ENCODE assay signal across 16 cellular contexts in the genomic region with DNA sequence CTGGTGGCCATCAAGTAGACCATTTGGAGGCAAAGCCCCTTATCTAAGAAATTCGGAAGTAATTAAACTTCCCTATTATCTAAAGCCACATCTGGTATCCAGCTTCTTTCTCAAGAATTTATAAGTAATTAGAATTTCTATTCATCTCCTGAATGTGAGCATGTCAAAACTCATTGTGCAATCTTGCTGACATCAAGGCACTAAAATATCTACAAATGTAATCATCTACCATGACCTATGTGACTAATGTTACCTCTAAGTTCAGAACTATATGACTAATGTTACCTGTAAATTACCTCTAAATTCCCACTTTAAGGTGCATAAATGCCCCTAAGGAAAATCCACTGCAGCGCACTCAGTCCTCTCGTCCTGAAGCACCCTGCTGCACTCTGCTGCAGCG.
"Had no signal": no experiment of that assay in that cellular context is flagged by ENCODE, and none has a peak within 500 bp of the region (broad histone marks: within the 10 kb centered on the region; RNA-seq: fewer than 3 reads in every experiment).

No MANE protein-coding gene starts in this region.

- H3K4me1 ChIP-seq: gastroesophageal sphincter, heart right ventricle had no signal

- H3K27me3 ChIP-seq: gastroesophageal sphincter, heart right ventricle, neural progenitor cell had no signal

- H3K9ac ChIP-seq: neural progenitor cell had no signal

- DNase-seq: activated CD4-positive, alpha-beta T cell treated with anti-CD3 and anti-CD28 coated beads, Interleukin-2, amount 50 U/mL, for 1 hour; activated naive CD8-positive, alpha-beta T cell treated with anti-CD3 and anti-CD28 coated beads, Interleukin-2, amount 10 ng/mL, durations not matched to agents 7 days and 5 days; anterior cingulate cortex; dermis blood vessel endothelial cell; effector memory CD8-positive, alpha-beta T cell; erythroblast; heart right ventricle; naive B cell; stimulated activated CD4-positive, alpha-beta T cell treated with anti-CD3 and anti-CD28 coated beads, Interleukin-12 subunit alpha, Interleukin-12 subunit beta, amount 100 ng/mL, for 4 hours; stimulated activated CD4-positive, alpha-beta T cell treated with anti-CD3 and anti-CD28 coated beads, Interleukin-2, amount 100 ng/mL, for 24 hours; T-helper 9 cell had no signal

- H2AFZ ChIP-seq: neural progenitor cell had no signal

- H3K27ac ChIP-seq: gastroesophageal sphincter, heart right ventricle, neural progenitor cell, thoracic aorta had no signal

- H3K4me2 ChIP-seq: neural progenitor cell had no signal

- H3K4me3 ChIP-seq: gastroesophageal sphincter, heart right ventricle, neural progenitor cell, thoracic aorta had no signal

- H3K36me3 ChIP-seq: gastroesophageal sphincter, heart right ventricle, neural progenitor cell, thoracic aorta had no signal

- H3K9me3 ChIP-seq: gastroesophageal sphincter, heart right ventricle, thoracic aorta had no signal

- ATAC-seq: activated CD4-positive, CD25-positive, alpha-beta regulatory T cell treated with anti-CD3 and anti-CD28 coated beads, Interleukin-2, amount 50 U/mL, for 24 hours; effector memory CD8-positive, alpha-beta T cell; gastroesophageal sphincter; heart right ventricle; left lobe of liver had no signal
